Comparison of ENCODE assay signal across 1 cellular context in the genomic region with DNA sequence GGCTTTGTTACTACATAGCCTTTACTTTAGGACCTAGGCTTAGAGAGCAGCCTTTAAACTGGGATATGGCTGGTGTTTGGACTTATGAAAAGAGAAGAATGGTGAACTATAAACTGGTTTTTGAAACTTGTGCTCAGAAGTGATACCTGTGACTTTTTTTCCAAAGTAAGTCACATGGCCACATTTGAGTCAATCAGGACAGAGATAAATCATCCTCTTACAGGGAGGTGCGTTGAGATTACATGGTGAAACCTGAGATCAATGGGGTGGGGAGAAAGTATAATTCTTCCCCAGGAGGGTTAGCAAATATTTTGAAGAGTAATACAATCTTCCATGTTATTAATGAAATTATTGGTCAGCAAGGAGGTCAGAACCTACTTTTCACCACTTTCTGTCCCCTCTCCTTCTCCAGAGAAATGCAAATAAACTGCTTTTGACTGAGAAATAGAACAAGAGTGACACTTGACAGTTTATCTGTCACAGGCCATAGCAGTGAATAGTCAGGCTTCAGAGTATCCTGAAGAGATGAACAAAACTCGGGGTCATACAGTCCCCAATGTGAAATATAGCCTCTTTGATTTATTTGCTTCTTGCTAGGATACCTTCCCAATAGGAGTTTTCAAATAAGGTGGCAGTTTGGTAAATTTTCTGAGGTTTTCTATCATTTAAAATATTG.
A peak's percentile ranks its signal among the peaks of the same experiment; 100 is the strongest.
TF ChIP-seq lines count a peak whose summit lies in the region.

No MANE protein-coding gene starts in this region.

TF ChIP-seq in K562, 482 proteins besides CTCF, POLR2A, EP300 and RAD21 (continued from another document):
- TF ChIP-seq, protein P1, sequence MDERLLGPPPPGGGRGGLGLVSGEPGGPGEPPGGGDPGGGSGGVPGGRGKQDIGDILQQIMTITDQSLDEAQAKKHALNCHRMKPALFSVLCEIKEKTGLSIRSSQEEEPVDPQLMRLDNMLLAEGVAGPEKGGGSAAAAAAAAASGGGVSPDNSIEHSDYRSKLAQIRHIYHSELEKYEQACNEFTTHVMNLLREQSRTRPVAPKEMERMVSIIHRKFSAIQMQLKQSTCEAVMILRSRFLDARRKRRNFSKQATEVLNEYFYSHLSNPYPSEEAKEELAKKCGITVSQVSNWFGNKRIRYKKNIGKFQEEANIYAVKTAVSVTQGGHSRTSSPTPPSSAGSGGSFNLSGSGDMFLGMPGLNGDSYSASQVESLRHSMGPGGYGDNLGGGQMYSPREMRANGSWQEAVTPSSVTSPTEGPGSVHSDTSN (CRISPR knock-in tag; IDR thresholded peaks at IDR 0.05; ENCODE audit: low read depth), result 0 out of 2 replicates have a peak, but pooled peaks have one; percentile 25
- TF ChIP-seq, protein P1 (tag; conservative IDR thresholded peaks at IDR 0.05; ENCODE audit: low read depth), result peak; percentile 87
- TF ChIP-seq, protein P2, sequence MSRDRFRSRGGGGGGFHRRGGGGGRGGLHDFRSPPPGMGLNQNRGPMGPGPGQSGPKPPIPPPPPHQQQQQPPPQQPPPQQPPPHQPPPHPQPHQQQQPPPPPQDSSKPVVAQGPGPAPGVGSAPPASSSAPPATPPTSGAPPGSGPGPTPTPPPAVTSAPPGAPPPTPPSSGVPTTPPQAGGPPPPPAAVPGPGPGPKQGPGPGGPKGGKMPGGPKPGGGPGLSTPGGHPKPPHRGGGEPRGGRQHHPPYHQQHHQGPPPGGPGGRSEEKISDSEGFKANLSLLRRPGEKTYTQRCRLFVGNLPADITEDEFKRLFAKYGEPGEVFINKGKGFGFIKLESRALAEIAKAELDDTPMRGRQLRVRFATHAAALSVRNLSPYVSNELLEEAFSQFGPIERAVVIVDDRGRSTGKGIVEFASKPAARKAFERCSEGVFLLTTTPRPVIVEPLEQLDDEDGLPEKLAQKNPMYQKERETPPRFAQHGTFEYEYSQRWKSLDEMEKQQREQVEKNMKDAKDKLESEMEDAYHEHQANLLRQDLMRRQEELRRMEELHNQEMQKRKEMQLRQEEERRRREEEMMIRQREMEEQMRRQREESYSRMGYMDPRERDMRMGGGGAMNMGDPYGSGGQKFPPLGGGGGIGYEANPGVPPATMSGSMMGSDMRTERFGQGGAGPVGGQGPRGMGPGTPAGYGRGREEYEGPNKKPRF (IDR thresholded peaks at IDR 0.05; ENCODE audit: low read depth, low read length), result no peak
- TF ChIP-seq, protein P3, sequence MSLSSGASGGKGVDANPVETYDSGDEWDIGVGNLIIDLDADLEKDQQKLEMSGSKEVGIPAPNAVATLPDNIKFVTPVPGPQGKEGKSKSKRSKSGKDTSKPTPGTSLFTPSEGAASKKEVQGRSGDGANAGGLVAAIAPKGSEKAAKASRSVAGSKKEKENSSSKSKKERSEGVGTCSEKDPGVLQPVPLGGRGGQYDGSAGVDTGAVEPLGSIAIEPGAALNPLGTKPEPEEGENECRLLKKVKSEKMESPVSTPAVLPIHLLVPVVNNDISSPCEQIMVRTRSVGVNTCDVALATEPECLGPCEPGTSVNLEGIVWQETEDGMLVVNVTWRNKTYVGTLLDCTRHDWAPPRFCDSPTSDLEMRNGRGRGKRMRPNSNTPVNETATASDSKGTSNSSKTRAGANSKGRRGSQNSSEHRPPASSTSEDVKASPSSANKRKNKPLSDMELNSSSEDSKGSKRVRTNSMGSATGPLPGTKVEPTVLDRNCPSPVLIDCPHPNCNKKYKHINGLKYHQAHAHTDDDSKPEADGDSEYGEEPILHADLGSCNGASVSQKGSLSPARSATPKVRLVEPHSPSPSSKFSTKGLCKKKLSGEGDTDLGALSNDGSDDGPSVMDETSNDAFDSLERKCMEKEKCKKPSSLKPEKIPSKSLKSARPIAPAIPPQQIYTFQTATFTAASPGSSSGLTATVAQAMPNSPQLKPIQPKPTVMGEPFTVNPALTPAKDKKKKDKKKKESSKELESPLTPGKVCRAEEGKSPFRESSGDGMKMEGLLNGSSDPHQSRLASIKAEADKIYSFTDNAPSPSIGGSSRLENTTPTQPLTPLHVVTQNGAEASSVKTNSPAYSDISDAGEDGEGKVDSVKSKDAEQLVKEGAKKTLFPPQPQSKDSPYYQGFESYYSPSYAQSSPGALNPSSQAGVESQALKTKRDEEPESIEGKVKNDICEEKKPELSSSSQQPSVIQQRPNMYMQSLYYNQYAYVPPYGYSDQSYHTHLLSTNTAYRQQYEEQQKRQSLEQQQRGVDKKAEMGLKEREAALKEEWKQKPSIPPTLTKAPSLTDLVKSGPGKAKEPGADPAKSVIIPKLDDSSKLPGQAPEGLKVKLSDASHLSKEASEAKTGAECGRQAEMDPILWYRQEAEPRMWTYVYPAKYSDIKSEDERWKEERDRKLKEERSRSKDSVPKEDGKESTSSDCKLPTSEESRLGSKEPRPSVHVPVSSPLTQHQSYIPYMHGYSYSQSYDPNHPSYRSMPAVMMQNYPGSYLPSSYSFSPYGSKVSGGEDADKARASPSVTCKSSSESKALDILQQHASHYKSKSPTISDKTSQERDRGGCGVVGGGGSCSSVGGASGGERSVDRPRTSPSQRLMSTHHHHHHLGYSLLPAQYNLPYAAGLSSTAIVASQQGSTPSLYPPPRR (CRISPR knock-in tag; IDR thresholded peaks at IDR 0.05; ENCODE audit: borderline replicate concordance), result no peak
- no peak for TF ChIP-seq ZKSCAN1 (IDR thresholded peaks at IDR 0.05; ENCODE audit: low read depth, low read length)
- TF ChIP-seq, protein P4, sequence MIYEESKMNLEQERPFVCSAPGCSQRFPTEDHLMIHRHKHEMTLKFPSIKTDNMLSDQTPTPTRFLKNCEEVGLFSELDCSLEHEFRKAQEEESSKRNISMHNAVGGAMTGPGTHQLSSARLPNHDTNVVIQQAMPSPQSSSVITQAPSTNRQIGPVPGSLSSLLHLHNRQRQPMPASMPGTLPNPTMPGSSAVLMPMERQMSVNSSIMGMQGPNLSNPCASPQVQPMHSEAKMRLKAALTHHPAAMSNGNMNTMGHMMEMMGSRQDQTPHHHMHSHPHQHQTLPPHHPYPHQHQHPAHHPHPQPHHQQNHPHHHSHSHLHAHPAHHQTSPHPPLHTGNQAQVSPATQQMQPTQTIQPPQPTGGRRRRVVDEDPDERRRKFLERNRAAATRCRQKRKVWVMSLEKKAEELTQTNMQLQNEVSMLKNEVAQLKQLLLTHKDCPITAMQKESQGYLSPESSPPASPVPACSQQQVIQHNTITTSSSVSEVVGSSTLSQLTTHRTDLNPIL (CRISPR knock-in tag; IDR thresholded peaks at IDR 0.05), result no peak
- TF ChIP-seq ESRRB (CRISPR knock-in tag; IDR thresholded peaks at IDR 0.05; ENCODE audit: borderline replicate concordance), result no peak
- TF ChIP-seq MEIS2 (IDR thresholded peaks at IDR 0.05; ENCODE audit: partially characterized antibody), result peak; percentile 92
- no peak for TF ChIP-seq KLF6 (CRISPR knock-in tag; IDR thresholded peaks at IDR 0.05; ENCODE audit: borderline replicate concordance)
- no peak for TF ChIP-seq BHLHE40 (IDR thresholded peaks at IDR 0.05; ENCODE audit: low read length)
- TF ChIP-seq CBX2 (IDR thresholded peaks at IDR 0.05; ENCODE audit: insufficient read depth, low read length, poor library complexity, severe bottlenecking), result no peak
- TF ChIP-seq, protein P5, sequence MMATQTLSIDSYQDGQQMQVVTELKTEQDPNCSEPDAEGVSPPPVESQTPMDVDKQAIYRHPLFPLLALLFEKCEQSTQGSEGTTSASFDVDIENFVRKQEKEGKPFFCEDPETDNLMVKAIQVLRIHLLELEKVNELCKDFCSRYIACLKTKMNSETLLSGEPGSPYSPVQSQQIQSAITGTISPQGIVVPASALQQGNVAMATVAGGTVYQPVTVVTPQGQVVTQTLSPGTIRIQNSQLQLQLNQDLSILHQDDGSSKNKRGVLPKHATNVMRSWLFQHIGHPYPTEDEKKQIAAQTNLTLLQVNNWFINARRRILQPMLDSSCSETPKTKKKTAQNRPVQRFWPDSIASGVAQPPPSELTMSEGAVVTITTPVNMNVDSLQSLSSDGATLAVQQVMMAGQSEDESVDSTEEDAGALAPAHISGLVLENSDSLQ (IDR thresholded peaks at IDR 0.05), result peak; percentile 93
